ENCODE assay signal across 1 cellular context in genomic region chr19:7908078-7908699, GRCh38.
TF ChIP-seq lines count a peak whose summit lies in the region.

No MANE protein-coding gene starts in this region.

TF ChIP-seq in GM23338, 12 proteins besides CTCF, POLR2A, EP300 and RAD21 (continued from another document):
- TF ChIP-seq, protein P1, sequence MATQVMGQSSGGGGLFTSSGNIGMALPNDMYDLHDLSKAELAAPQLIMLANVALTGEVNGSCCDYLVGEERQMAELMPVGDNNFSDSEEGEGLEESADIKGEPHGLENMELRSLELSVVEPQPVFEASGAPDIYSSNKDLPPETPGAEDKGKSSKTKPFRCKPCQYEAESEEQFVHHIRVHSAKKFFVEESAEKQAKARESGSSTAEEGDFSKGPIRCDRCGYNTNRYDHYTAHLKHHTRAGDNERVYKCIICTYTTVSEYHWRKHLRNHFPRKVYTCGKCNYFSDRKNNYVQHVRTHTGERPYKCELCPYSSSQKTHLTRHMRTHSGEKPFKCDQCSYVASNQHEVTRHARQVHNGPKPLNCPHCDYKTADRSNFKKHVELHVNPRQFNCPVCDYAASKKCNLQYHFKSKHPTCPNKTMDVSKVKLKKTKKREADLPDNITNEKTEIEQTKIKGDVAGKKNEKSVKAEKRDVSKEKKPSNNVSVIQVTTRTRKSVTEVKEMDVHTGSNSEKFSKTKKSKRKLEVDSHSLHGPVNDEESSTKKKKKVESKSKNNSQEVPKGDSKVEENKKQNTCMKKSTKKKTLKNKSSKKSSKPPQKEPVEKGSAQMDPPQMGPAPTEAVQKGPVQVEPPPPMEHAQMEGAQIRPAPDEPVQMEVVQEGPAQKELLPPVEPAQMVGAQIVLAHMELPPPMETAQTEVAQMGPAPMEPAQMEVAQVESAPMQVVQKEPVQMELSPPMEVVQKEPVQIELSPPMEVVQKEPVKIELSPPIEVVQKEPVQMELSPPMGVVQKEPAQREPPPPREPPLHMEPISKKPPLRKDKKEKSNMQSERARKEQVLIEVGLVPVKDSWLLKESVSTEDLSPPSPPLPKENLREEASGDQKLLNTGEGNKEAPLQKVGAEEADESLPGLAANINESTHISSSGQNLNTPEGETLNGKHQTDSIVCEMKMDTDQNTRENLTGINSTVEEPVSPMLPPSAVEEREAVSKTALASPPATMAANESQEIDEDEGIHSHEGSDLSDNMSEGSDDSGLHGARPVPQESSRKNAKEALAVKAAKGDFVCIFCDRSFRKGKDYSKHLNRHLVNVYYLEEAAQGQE (IDR thresholded peaks at IDR 0.05; ENCODE audit: unreplicated experiment): no peak
- TF ChIP-seq ZNF462 (CRISPR knock-in tag; IDR thresholded peaks at IDR 0.05): no peak
- TF ChIP-seq ZNF331 (CRISPR knock-in tag; IDR thresholded peaks at IDR 0.05; ENCODE audit: low read depth): no peak
- TF ChIP-seq EZH2phosphoT487 (IDR thresholded peaks at IDR 0.05; ENCODE audit: unreplicated experiment): no peak
- no peak for TF ChIP-seq ZNF114 (CRISPR knock-in tag; IDR thresholded peaks at IDR 0.05)
- TF ChIP-seq NANOG (IDR thresholded peaks at IDR 0.05; ENCODE audit: borderline replicate concordance): no peak
- TF ChIP-seq JUNB (IDR thresholded peaks at IDR 0.05; ENCODE audit: unreplicated experiment): no peak
- TF ChIP-seq EZH2 (IDR thresholded peaks at IDR 0.05; ENCODE audit: low read depth, unreplicated experiment): no peak
- TF ChIP-seq POLR2AphosphoS5 (IDR thresholded peaks at IDR 0.05; ENCODE audit: low read depth): no peak
- TF ChIP-seq, protein P2, sequence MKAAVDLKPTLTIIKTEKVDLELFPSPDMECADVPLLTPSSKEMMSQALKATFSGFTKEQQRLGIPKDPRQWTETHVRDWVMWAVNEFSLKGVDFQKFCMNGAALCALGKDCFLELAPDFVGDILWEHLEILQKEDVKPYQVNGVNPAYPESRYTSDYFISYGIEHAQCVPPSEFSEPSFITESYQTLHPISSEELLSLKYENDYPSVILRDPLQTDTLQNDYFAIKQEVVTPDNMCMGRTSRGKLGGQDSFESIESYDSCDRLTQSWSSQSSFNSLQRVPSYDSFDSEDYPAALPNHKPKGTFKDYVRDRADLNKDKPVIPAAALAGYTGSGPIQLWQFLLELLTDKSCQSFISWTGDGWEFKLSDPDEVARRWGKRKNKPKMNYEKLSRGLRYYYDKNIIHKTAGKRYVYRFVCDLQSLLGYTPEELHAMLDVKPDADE (IDR thresholded peaks at IDR 0.05): no peak
TF ChIP-seq in GM23338: peak in this region for 0.
